17 cellular contexts compared by ENCODE assay signal in the genomic region with DNA sequence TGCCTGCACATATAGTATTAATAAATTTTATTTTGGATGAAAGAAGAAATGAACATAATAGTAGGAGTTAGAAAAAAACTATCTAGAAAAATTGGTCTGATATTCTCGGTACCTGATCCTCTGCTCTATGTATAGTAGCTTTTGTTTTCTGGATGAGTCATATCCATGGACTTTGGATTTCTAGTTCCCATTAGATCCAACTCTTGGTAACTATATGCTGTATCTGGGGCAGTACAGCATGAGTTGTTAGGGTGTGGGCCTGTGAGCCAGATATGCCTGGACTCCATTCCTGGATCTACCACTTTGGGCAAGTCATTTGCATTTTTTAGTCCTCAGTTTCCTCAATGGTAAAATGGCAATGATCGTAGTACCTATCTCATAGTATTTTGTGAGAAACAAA.
"Had no signal": no experiment of that assay in that cellular context is flagged by ENCODE, and none has a peak within 500 bp of the region (broad histone marks: within the 10 kb centered on the region; RNA-seq: fewer than 3 reads in every experiment).

No MANE protein-coding gene starts in this region.

- H3K36me3 Mint-ChIP-seq: activated naive CD4-positive, alpha-beta T cell treated with anti-CD3 and anti-CD28 coated beads, Interleukin-2, amount 10 ng/mL, durations not matched to agents 7 days and 5 days; brain; natural killer cell treated with Interleukin-12 subunit alpha and Interleukin-12 subunit beta and Interleukin-15 and Interleukin-18, amount 100 ng/mL, for 72 hours had no signal

- H3K36me3 ChIP-seq: sigmoid colon had no signal

- H3K4me3 ChIP-seq: lung, sigmoid colon, testis had no signal

- DNase-seq: activated CD4-positive, alpha-beta T cell treated with anti-CD3 and anti-CD28 coated beads, Interleukin-2, amount 50 U/mL, for 1 hour; activated CD4-positive, CD25-positive, alpha-beta regulatory T cell; activated naive CD4-positive, alpha-beta T cell treated with anti-CD3 and anti-CD28 coated beads, Interleukin-2, amount 10 ng/mL, durations not matched to agents 7 days and 5 days; activated T-cell treated with anti-CD3 and anti-CD28 coated beads for 4 hours; effector memory CD8-positive, alpha-beta T cell; hypothalamus; nucleus accumbens; sigmoid colon; stimulated activated CD4-positive, alpha-beta T cell treated with anti-CD3 and anti-CD28 coated beads, Interleukin-4, amount 100 ng/mL, for 1 hour; stimulated activated CD8-positive, alpha-beta memory T cell treated with anti-CD3 and anti-CD28 coated beads, Interleukin-4, amount 100 ng/mL, for 48 hours; testis had no signal

- H3K4me1 ChIP-seq: sigmoid colon, testis had no signal

- H3K9me3 Mint-ChIP-seq: activated naive CD4-positive, alpha-beta T cell treated with anti-CD3 and anti-CD28 coated beads, Interleukin-2, amount 10 ng/mL, durations not matched to agents 7 days and 5 days; activated T-helper 17 cell treated with anti-CD3 and anti-CD28 coated beads, Interleukin-2, amount 50 U/mL, for 72 hours; dendritic cell treated with granulocyte-macrophage colony-stimulating factor and Interleukin-4, amounts not matched to agents 40 ng/mL and 50 ng/mL, for 4 days; stimulated activated naive CD8-positive, alpha-beta T cell treated with anti-CD3 and anti-CD28 coated beads, Interleukin-15, Interleukin-2, amounts not matched to agents 100 ng/mL and 50 ng/mL, for 24 hours had no signal

- H3K9me3 ChIP-seq: sigmoid colon, testis had no signal

- H3K4me1 Mint-ChIP-seq: activated naive CD4-positive, alpha-beta T cell treated with anti-CD3 and anti-CD28 coated beads, Interleukin-2, amount 10 ng/mL, durations not matched to agents 7 days and 5 days; activated T-helper 17 cell treated with anti-CD3 and anti-CD28 coated beads, Interleukin-2, amount 50 U/mL, for 72 hours; brain had no signal

- ATAC-seq: activated T-helper 17 cell treated with anti-CD3 and anti-CD28 coated beads, Interleukin-2, amount 50 U/mL, for 72 hours; effector memory CD8-positive, alpha-beta T cell; natural killer cell treated with Interleukin-12 subunit alpha and Interleukin-12 subunit beta and Interleukin-15 and Interleukin-18, amount 100 ng/mL, for 72 hours had no signal

- H3K27me3 Mint-ChIP-seq: activated naive CD4-positive, alpha-beta T cell treated with anti-CD3 and anti-CD28 coated beads, Interleukin-2, amount 10 ng/mL, durations not matched to agents 7 days and 5 days; activated T-helper 17 cell treated with anti-CD3 and anti-CD28 coated beads, Interleukin-2, amount 50 U/mL, for 72 hours; brain; dendritic cell treated with granulocyte-macrophage colony-stimulating factor and Interleukin-4, amounts not matched to agents 40 ng/mL and 50 ng/mL, for 4 days; effector memory CD8-positive, alpha-beta T cell; natural killer cell treated with Interleukin-12 subunit alpha and Interleukin-12 subunit beta and Interleukin-15 and Interleukin-18, amount 100 ng/mL, for 72 hours; stimulated activated naive CD8-positive, alpha-beta T cell treated with anti-CD3 and anti-CD28 coated beads, Interleukin-15, Interleukin-2, amounts not matched to agents 100 ng/mL and 50 ng/mL, for 24 hours had no signal

- H3K4me3 Mint-ChIP-seq: activated naive CD4-positive, alpha-beta T cell treated with anti-CD3 and anti-CD28 coated beads, Interleukin-2, amount 10 ng/mL, durations not matched to agents 7 days and 5 days; activated T-helper 17 cell treated with anti-CD3 and anti-CD28 coated beads, Interleukin-2, amount 50 U/mL, for 72 hours; brain; dendritic cell treated with granulocyte-macrophage colony-stimulating factor and Interleukin-4, amounts not matched to agents 40 ng/mL and 50 ng/mL, for 4 days; effector memory CD8-positive, alpha-beta T cell; natural killer cell treated with Interleukin-12 subunit alpha and Interleukin-12 subunit beta and Interleukin-15 and Interleukin-18, amount 100 ng/mL, for 72 hours; stimulated activated naive CD8-positive, alpha-beta T cell treated with anti-CD3 and anti-CD28 coated beads, Interleukin-15, Interleukin-2, amounts not matched to agents 100 ng/mL and 50 ng/mL, for 24 hours had no signal

- H3K27ac Mint-ChIP-seq: activated naive CD4-positive, alpha-beta T cell treated with anti-CD3 and anti-CD28 coated beads, Interleukin-2, amount 10 ng/mL, durations not matched to agents 7 days and 5 days; activated T-helper 17 cell treated with anti-CD3 and anti-CD28 coated beads, Interleukin-2, amount 50 U/mL, for 72 hours; brain; dendritic cell treated with granulocyte-macrophage colony-stimulating factor and Interleukin-4, amounts not matched to agents 40 ng/mL and 50 ng/mL, for 4 days; effector memory CD8-positive, alpha-beta T cell; natural killer cell treated with Interleukin-12 subunit alpha and Interleukin-12 subunit beta and Interleukin-15 and Interleukin-18, amount 100 ng/mL, for 72 hours; stimulated activated naive CD8-positive, alpha-beta T cell treated with anti-CD3 and anti-CD28 coated beads, Interleukin-15, Interleukin-2, amounts not matched to agents 100 ng/mL and 50 ng/mL, for 24 hours had no signal

- H3K27ac ChIP-seq: sigmoid colon, testis had no signal

- H3K27me3 ChIP-seq: sigmoid colon, testis had no signal
